Comparison of ENCODE assay signal across 21 cellular contexts in the genomic region with DNA sequence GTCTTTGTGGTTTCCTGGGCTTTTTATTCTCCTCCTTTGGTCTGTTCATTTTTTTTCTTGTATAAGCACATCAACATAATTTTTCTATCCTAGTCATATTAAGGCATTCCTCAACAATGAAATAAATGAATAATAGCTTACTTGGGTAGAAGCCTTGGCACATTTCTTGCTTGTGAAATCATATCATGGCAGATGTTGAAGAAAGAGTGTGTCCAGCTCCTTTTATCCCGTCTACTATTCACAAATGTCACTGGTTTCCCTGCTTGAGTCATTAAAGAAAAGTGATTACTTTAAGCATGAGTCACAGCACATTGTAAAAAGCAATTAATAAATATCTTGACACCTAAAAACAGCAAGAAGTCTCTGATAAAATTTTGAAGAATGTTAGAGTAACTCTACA. TPM values are rescaled to one million over a fixed set of nuclear protein-coding genes. Genes with fewer than 3 reads are reported as not detected.
A peak's percentile ranks its signal among the peaks of the same experiment; 100 is the strongest.
DNase-seq lines count a peak whose midpoint lies in the region; ATAC-seq, FAIRE-seq and TF ChIP-seq lines count a peak whose summit lies in the region.
"Had no signal": no experiment of that assay in that cellular context is flagged by ENCODE, and none has a peak within 500 bp of the region (broad histone marks: within the 10 kb centered on the region; RNA-seq: fewer than 3 reads in every experiment).

No MANE protein-coding gene starts in this region.

- no peaks in the 10 kb centered on the region for H3K4me1 Mint-ChIP-seq in nephron progenitor cell
- H3K4me1 Mint-ChIP-seq: central memory CD8-positive, alpha-beta T cell had no signal

- dilution Hi-C loops in mammary epithelial cell (cut with HindIII; ENCODE audit: low sequenced_read_pairs): no loop called here

- no peaks in the 10 kb centered on the region for H3K27me3 ChIP-seq in mammary epithelial cell (ENCODE audit: insufficient read depth, low read length)
- H3K27me3 ChIP-seq: SJSA1, upper lobe of left lung had no signal

- no peak for ATAC-seq in HG03097 (IDR thresholded peaks at IDR 0.05; ENCODE audit: low FRiP score, unreplicated experiment)
- ATAC-seq in GM21717 (IDR thresholded peaks at IDR 0.05; ENCODE audit: unreplicated experiment): no peak

- H4K20me1 ChIP-seq in mammary epithelial cell (ENCODE audit: insufficient read depth, low read length): no peaks in the 10 kb centered on the region

- in situ Hi-C loops in mammary epithelial cell (cut with MboI; ENCODE audit: low sequenced_read_pairs in 2 of 2): no loop called here

- no peak overlapping the region for H3K4me3 Mint-ChIP-seq in nephron progenitor cell
- H3K4me3 Mint-ChIP-seq: central memory CD8-positive, alpha-beta T cell had no signal

- intact Hi-C loops in mammary epithelial cell (cut with micrococcal nuclease): no loop called here

- no peak for TF ChIP-seq CTCF in mammary epithelial cell (conservative IDR thresholded peaks at IDR 0.05 in 1 of 2, IDR thresholded peaks at IDR 0.05 in 1 of 2; ENCODE audit: extremely low read depth in 1 of 2, insufficient read depth in 1 of 2, low read depth in 1 of 2, low read length in 2 of 2)
- TF ChIP-seq CTCF in nephron progenitor cell (IDR thresholded peaks at IDR 0.05): no peak

- peak; percentile 83 for FAIRE-seq in islet of Langerhans (lab: Jason Lieb, UNC)
- FAIRE-seq: H1 had no signal

- no peak overlapping the region for H2AFZ ChIP-seq in mammary epithelial cell (ENCODE audit: low read depth, low read length)

- DNase-seq in A172 (ENCODE audit: low spot score): peak; percentile 75
- peak; percentile 27 for DNase-seq in HCEC 1CT
- peak; percentile 6 for DNase-seq in mammary epithelial cell
- DNase-seq in nephron progenitor cell: no peak
- no peak for DNase-seq in putamen (ENCODE audit: low spot score)
- DNase-seq: 8988T; activated CD8-positive, alpha-beta memory T cell treated with anti-CD3 and anti-CD28 coated beads, Interleukin-2, amount 50 U/mL, for 4 hours; activated naive CD8-positive, alpha-beta T cell treated with anti-CD3 and anti-CD28 coated beads, Interleukin-2, amount 10 ng/mL, durations not matched to agents 7 days and 5 days; KBM-7; NCI-H2029; NCI-H446; T-helper 2 cell; upper lobe of left lung had no signal

- CTCF ChIA-PET in mammary epithelial cell (lab: Charles Lee; ENCODE audit: low non-redundant PET): no interaction called here

- no peaks in the 10 kb centered on the region for H3K9me3 Mint-ChIP-seq in nephron progenitor cell
- H3K9me3 Mint-ChIP-seq: activated naive CD8-positive, alpha-beta T cell treated with anti-CD3 and anti-CD28 coated beads, Interleukin-2, amount 10 ng/mL, durations not matched to agents 7 days and 5 days; central memory CD8-positive, alpha-beta T cell had no signal

- no peaks in the 10 kb centered on the region for H3K79me2 ChIP-seq in mammary epithelial cell (ENCODE audit: insufficient read depth, low read length)

- H3K4me2 ChIP-seq in mammary epithelial cell (ENCODE audit: insufficient read depth, low read depth, low read length): no peak overlapping the region

- no peaks in the 10 kb centered on the region for H3K36me3 Mint-ChIP-seq in nephron progenitor cell (ENCODE audit: low read depth)
- H3K36me3 Mint-ChIP-seq: activated naive CD8-positive, alpha-beta T cell treated with anti-CD3 and anti-CD28 coated beads, Interleukin-2, amount 10 ng/mL, durations not matched to agents 7 days and 5 days had no signal

- H3K36me3 ChIP-seq in mammary epithelial cell (ENCODE audit: insufficient read depth, low read length): no peaks in the 10 kb centered on the region
- H3K36me3 ChIP-seq: SJSA1, upper lobe of left lung had no signal

- no peaks in the 10 kb centered on the region for H3K4me1 ChIP-seq in mammary epithelial cell (ENCODE audit: insufficient read depth, low read length)
- H3K4me1 ChIP-seq: SJSA1, upper lobe of left lung had no signal

- no TSS peak for BruUV-seq in mammary epithelial cell (replicated peaks; lab: Mats Ljungman, UMichigan)

- peaks cover 3% of the 10 kb centered on the region for H3K27me3 Mint-ChIP-seq in nephron progenitor cell (ENCODE audit: low read depth, poor library complexity)
- H3K27me3 Mint-ChIP-seq: activated naive CD8-positive, alpha-beta T cell treated with anti-CD3 and anti-CD28 coated beads, Interleukin-2, amount 10 ng/mL, durations not matched to agents 7 days and 5 days; central memory CD8-positive, alpha-beta T cell had no signal

- 38% methylated on average over 1 of the region's 1 CpG for WGBS in mammary epithelial cell (ENCODE audit: low coverage, missing lambda C conversion rate)

- no peaks in the 10 kb centered on the region for H3K9me3 ChIP-seq in mammary epithelial cell (replicated peaks; ENCODE audit: insufficient read depth, low read length)
- H3K9me3 ChIP-seq: SJSA1, upper lobe of left lung had no signal

- H3K9ac ChIP-seq in mammary epithelial cell (ENCODE audit: insufficient read depth, low read length): no peak overlapping the region

- H3K4me3 ChIP-seq in mammary epithelial cell (replicated peaks in 1 of 3; ENCODE audit: insufficient read depth in 1 of 3, low read depth in 2 of 3, low read length in 3 of 3): no peak overlapping the region
- H3K4me3 ChIP-seq: SJSA1, upper lobe of left lung had no signal

- no peak overlapping the region for H3K27ac Mint-ChIP-seq in nephron progenitor cell
- H3K27ac Mint-ChIP-seq: activated naive CD8-positive, alpha-beta T cell treated with anti-CD3 and anti-CD28 coated beads, Interleukin-2, amount 10 ng/mL, durations not matched to agents 7 days and 5 days had no signal

- no peak overlapping the region for H3K27ac ChIP-seq in mammary epithelial cell (ENCODE audit: insufficient read depth, low read depth, low read length)
- H3K27ac ChIP-seq: C4-2B, SJSA1, upper lobe of left lung, VCaP had no signal

RNA-seq across cellular contexts. Expression of a gene that starts 42.1 kb away (rescaled TPM):
- 0.09 and 0.79 TPM in 2 replicates for total RNA-seq in A172 (2014; rRNA removed; shearing (Covaris generic))
- under 1 TPM; 0.12 to 0.50 TPM for total RNA-seq in mammary epithelial cell
- polyA plus RNA-seq in mammary epithelial cell: 0.06 TPM
- not detected for polyA minus RNA-seq in mammary epithelial cell

Comparison
In these comparisons a context has a peak if more than half of its experiments do, and no peak if none do; other contexts are left out.
1. DNase-seq: peak in A172 (single experiment), HCEC 1CT (single experiment) and mammary epithelial cell (single experiment); none in nephron progenitor cell (single experiment) and putamen (single experiment).